ENCODE assay signal across 1 cellular context in genomic region chr1:45302505-45303331, GRCh38.
TF ChIP-seq lines count a peak whose summit lies in the region.

No MANE protein-coding gene starts in this region.

TF ChIP-seq in SK-N-SH, 30 proteins besides CTCF, POLR2A, EP300 and RAD21 (continued from another document):
- TF ChIP-seq TAF1 (IDR thresholded peaks at IDR 0.05; ENCODE audit: borderline replicate concordance, low read depth, low read length) (no peak), FOSL2 (IDR thresholded peaks at IDR 0.05; ENCODE audit: borderline replicate concordance, low read depth) (no peak), POLR2AphosphoS5 (IDR thresholded peaks at IDR 0.05; ENCODE audit: low read depth, low read length) (no peak), YY1 (IDR thresholded peaks at IDR 0.05; ENCODE audit: low read depth) (no peak), FOXJ3 (CRISPR knock-in tag; IDR thresholded peaks at IDR 0.05) (no peak), MXI1 (IDR thresholded peaks at IDR 0.05; ENCODE audit: low read depth, low read length) (no peak), EZH2phosphoT487 (IDR thresholded peaks at IDR 0.05; ENCODE audit: borderline replicate concordance, low read depth) (no peak), ZBTB33 (IDR thresholded peaks at IDR 0.05; ENCODE audit: borderline replicate concordance, low read depth) (no peak), SMC3 (IDR thresholded peaks at IDR 0.05; ENCODE audit: low read depth, low read length) (no peak)
